Comparison of ENCODE assay signal across 1 cellular context in the genomic region with DNA sequence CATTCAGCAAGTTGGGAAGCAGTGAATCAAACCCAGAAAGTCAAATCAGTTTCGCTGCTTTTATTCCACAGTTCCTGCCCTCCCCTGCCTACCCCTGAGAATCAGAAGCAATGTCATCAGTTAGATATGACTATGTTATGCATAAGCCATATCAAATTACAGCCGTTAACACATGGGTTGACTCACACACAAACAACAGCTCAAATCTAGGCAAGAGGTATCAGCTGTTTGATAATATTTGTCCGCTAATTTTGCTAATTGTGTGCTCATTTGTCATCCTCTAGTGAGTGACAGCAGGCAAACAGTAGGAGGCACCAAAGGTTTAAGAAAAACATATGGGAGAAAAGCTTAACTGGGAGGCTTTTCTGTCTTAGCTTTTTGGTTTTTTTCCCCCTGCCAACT.
TF ChIP-seq lines count a peak whose summit lies in the region.

No MANE protein-coding gene starts in this region.

TF ChIP-seq in K562, 482 proteins besides CTCF, POLR2A, EP300 and RAD21 (continued from another document and continues in another):
- TF ChIP-seq, protein P1, sequence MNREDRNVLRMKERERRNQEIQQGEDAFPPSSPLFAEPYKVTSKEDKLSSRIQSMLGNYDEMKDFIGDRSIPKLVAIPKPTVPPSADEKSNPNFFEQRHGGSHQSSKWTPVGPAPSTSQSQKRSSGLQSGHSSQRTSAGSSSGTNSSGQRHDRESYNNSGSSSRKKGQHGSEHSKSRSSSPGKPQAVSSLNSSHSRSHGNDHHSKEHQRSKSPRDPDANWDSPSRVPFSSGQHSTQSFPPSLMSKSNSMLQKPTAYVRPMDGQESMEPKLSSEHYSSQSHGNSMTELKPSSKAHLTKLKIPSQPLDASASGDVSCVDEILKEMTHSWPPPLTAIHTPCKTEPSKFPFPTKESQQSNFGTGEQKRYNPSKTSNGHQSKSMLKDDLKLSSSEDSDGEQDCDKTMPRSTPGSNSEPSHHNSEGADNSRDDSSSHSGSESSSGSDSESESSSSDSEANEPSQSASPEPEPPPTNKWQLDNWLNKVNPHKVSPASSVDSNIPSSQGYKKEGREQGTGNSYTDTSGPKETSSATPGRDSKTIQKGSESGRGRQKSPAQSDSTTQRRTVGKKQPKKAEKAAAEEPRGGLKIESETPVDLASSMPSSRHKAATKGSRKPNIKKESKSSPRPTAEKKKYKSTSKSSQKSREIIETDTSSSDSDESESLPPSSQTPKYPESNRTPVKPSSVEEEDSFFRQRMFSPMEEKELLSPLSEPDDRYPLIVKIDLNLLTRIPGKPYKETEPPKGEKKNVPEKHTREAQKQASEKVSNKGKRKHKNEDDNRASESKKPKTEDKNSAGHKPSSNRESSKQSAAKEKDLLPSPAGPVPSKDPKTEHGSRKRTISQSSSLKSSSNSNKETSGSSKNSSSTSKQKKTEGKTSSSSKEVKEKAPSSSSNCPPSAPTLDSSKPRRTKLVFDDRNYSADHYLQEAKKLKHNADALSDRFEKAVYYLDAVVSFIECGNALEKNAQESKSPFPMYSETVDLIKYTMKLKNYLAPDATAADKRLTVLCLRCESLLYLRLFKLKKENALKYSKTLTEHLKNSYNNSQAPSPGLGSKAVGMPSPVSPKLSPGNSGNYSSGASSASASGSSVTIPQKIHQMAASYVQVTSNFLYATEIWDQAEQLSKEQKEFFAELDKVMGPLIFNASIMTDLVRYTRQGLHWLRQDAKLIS (CRISPR knock-in tag; IDR thresholded peaks at IDR 0.05): no peak
- TF ChIP-seq, protein P2, sequence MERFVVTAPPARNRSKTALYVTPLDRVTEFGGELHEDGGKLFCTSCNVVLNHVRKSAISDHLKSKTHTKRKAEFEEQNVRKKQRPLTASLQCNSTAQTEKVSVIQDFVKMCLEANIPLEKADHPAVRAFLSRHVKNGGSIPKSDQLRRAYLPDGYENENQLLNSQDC (CRISPR knock-in tag; IDR thresholded peaks at IDR 0.05): no peak
- TF ChIP-seq CBFA2T3 (IDR thresholded peaks at IDR 0.05) (peak; percentile 24; the same call in 1 of the 2 replicates), ZBTB7A (IDR thresholded peaks at IDR 0.05; ENCODE audit: borderline replicate concordance, control insufficient read depth, low read depth, low read length) (no peak), TFAP4 (CRISPR knock-in tag; IDR thresholded peaks at IDR 0.05; ENCODE audit: borderline replicate concordance) (peak; percentile 52), SMC3 (conservative IDR thresholded peaks at IDR 0.05; ENCODE audit: insufficient read depth, low read depth, low read length) (peak; percentile 56), GATAD2A (IDR thresholded peaks at IDR 0.05) (peak; percentile 49; the same call in 1 of the 2 replicates), TOE1 (IDR thresholded peaks at IDR 0.05; ENCODE audit: borderline replicate concordance) (no peak), TOE1 (CRISPR knock-in tag; IDR thresholded peaks at IDR 0.05; ENCODE audit: borderline replicate concordance, low read depth) (no peak), TEAD4 (IDR thresholded peaks at IDR 0.05; ENCODE audit: low read length) (peak; percentile 8; the same call in 1 of the 2 replicates), TEAD4 (CRISPR knock-in tag; IDR thresholded peaks at IDR 0.05; ENCODE audit: borderline replicate concordance) (no peak), ATF7 (IDR thresholded peaks at IDR 0.05) (peak; percentile 39; the same call in 1 of the 2 replicates), ATF1 (CRISPR knock-in tag; IDR thresholded peaks at IDR 0.05) (no peak), ATF1 (tag; IDR thresholded peaks at IDR 0.05) (peak; percentile 48; the same call in 1 of the 2 replicates), ATF3 (IDR thresholded peaks at IDR 0.05) (peak; percentile 49; the same call in 1 of the 2 replicates), ATF3 (CRISPR knock-in tag; conservative IDR thresholded peaks at IDR 0.05) (0 out of 2 replicates have a peak, but pooled peaks have one; percentile 25), ZNF318 (IDR thresholded peaks at IDR 0.05; ENCODE audit: borderline replicate concordance in 1 of 2, low read depth in 1 of 2) (peak in 1 of 2 experiments; percentile 68; a peak in 1 of 4 replicates), TRIM28 (IDR thresholded peaks at IDR 0.05) (no peak), ZNF384 (IDR thresholded peaks at IDR 0.05; ENCODE audit: low read depth, low read length) (peak; percentile 54; the same call in 1 of the 2 replicates), STAT5A (IDR thresholded peaks at IDR 0.05; ENCODE audit: borderline replicate concordance, low read length) (no peak), RCOR1 (IDR thresholded peaks at IDR 0.05; ENCODE audit: borderline replicate concordance in 1 of 2, low read depth in 2 of 2, low read length in 2 of 2) (peak in 1 of 2 experiments; percentile 80; a peak in 2 of 4 replicates), SOX6 (IDR thresholded peaks at IDR 0.05) (peak; percentile 61), HMBOX1 (IDR thresholded peaks at IDR 0.05) (peak; percentile 37; the same call in 1 of the 2 replicates)
- TF ChIP-seq, protein P3, sequence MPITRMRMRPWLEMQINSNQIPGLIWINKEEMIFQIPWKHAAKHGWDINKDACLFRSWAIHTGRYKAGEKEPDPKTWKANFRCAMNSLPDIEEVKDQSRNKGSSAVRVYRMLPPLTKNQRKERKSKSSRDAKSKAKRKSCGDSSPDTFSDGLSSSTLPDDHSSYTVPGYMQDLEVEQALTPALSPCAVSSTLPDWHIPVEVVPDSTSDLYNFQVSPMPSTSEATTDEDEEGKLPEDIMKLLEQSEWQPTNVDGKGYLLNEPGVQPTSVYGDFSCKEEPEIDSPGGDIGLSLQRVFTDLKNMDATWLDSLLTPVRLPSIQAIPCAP (CRISPR knock-in tag; IDR thresholded peaks at IDR 0.05; ENCODE audit: borderline replicate concordance): no peak
- TF ChIP-seq, protein P4, sequence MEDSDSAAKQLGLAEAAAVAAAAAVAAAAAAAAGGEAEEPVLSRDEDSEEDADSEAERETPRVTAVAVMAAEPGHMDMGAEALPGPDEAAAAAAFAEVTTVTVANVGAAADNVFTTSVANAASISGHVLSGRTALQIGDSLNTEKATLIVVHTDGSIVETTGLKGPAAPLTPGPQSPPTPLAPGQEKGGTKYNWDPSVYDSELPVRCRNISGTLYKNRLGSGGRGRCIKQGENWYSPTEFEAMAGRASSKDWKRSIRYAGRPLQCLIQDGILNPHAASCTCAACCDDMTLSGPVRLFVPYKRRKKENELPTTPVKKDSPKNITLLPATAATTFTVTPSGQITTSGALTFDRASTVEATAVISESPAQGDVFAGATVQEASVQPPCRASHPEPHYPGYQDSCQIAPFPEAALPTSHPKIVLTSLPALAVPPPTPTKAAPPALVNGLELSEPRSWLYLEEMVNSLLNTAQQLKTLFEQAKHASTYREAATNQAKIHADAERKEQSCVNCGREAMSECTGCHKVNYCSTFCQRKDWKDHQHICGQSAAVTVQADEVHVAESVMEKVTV (CRISPR knock-in tag; IDR thresholded peaks at IDR 0.05): 0 out of 2 replicates have a peak, but pooled peaks have one; percentile 36
- TF ChIP-seq, protein P5, sequence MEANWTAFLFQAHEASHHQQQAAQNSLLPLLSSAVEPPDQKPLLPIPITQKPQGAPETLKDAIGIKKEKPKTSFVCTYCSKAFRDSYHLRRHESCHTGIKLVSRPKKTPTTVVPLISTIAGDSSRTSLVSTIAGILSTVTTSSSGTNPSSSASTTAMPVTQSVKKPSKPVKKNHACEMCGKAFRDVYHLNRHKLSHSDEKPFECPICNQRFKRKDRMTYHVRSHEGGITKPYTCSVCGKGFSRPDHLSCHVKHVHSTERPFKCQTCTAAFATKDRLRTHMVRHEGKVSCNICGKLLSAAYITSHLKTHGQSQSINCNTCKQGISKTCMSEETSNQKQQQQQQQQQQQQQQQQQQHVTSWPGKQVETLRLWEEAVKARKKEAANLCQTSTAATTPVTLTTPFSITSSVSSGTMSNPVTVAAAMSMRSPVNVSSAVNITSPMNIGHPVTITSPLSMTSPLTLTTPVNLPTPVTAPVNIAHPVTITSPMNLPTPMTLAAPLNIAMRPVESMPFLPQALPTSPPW (CRISPR knock-in tag; IDR thresholded peaks at IDR 0.05): peak; percentile 37; the same call in 1 of the 2 replicates
- TF ChIP-seq, protein P6, sequence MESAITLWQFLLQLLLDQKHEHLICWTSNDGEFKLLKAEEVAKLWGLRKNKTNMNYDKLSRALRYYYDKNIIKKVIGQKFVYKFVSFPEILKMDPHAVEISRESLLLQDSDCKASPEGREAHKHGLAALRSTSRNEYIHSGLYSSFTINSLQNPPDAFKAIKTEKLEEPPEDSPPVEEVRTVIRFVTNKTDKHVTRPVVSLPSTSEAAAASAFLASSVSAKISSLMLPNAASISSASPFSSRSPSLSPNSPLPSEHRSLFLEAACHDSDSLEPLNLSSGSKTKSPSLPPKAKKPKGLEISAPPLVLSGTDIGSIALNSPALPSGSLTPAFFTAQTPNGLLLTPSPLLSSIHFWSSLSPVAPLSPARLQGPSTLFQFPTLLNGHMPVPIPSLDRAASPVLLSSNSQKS (CRISPR knock-in tag; IDR thresholded peaks at IDR 0.05): no peak
